ENCODE assay signal across 28 cellular contexts in genomic region chr3:29319798-29320197, GRCh38. TPM values are rescaled to one million over a fixed set of nuclear protein-coding genes. Genes with fewer than 3 reads are reported as not detected.
A peak's percentile ranks its signal among the peaks of the same experiment; 100 is the strongest.
DNase-seq lines count a peak whose midpoint lies in the region; ATAC-seq, FAIRE-seq and TF ChIP-seq lines count a peak whose summit lies in the region.
"Had no signal": no experiment of that assay in that cellular context is flagged by ENCODE, and none has a peak within 500 bp of the region (broad histone marks: within the 10 kb centered on the region; RNA-seq: fewer than 3 reads in every experiment).

No MANE protein-coding gene starts in this region.

- 22 to 39% (median 31%) methylated on average over 2 of the region's 2 CpGs for WGBS in heart left ventricle, 4 donors
- 21% methylated on average over 2 of the region's 2 CpGs for WGBS in prostate gland

- peak overlapping the region in 8 of 12 donors; percentile 7 to 63 (median 32) for H3K27ac ChIP-seq in heart left ventricle
- H3K27ac ChIP-seq in prostate gland = peak overlapping the region; percentile 34 to 50
- H3K27ac ChIP-seq: A549, hepatocyte, skin epidermis had no signal

- TF ChIP-seq POLR2A in heart left ventricle (IDR thresholded peaks at IDR 0.05) (no peak), prostate gland (IDR thresholded peaks at IDR 0.05) (no peak)

- H3K4me1 ChIP-seq in heart left ventricle (peaks cover 4 to 81% (median 49%) of the 10 kb centered on the region in 12 donors), prostate gland (replicated peaks) (no peaks in the 10 kb centered on the region)
- H3K4me1 ChIP-seq: Caco-2 had no signal

- POLR2A ChIA-PET in GM10248 (lab: Yijun Ruan, JAX) = no interaction called here

- intact Hi-C loops in heart left ventricle (cut with DNase I) (loop anchor here in 3 of 10 donors (5.0 kb wide), 2 partner anchors 32 to 37 kb away; partner anchors contain the start of gene RBMS3 (in 1 of the 3)), left ventricle myocardium superior (cut with micrococcal nuclease) (no loop called here), prostate gland (cut with DNase I) (loop anchor here (5.0 kb wide), 1 partner anchor 37 kb away; the partner anchor contains the start of gene RBMS3)

- FAIRE-seq in bronchial epithelial cell (lab: Jason Lieb, UNC) (no peak), urothelium cell line (lab: Jason Lieb, UNC) (no peak)
- FAIRE-seq: A549, colon, H54 had no signal

- TF ChIP-seq CTCF in heart left ventricle (IDR thresholded peaks at IDR 0.05) = no peak
- no peak for TF ChIP-seq CTCF in bronchial epithelial cell (IDR thresholded peaks at IDR 0.05; ENCODE audit: insufficient read depth, low read length, severe bottlenecking)
- no peak for TF ChIP-seq CTCF in prostate gland (IDR thresholded peaks at IDR 0.05)
- no peak for TF ChIP-seq CTCF in GM10248 (IDR thresholded peaks at IDR 0.05; ENCODE audit: control extremely low read depth, extremely low read depth, low read depth, missing control alignments)

- H3K9me3 ChIP-seq in heart left ventricle = no peaks in the 10 kb centered on the region
- H3K9me3 ChIP-seq in prostate gland = no peaks in the 10 kb centered on the region
- H3K9me3 ChIP-seq: A549, Caco-2, mucosa of descending colon, testis had no signal

- ATAC-seq in heart left ventricle (no peak), left ventricle myocardium superior (no peak), HG03354 (IDR thresholded peaks at IDR 0.05; ENCODE audit: poor library complexity, severe bottlenecking, unreplicated experiment) (no peak)
- ATAC-seq: A549, mucosa of descending colon, WTC11 had no signal

- CTCF ChIA-PET in GM10248 (lab: Yijun Ruan, JAX) = interaction anchor here (1.2 to 2.9 kb wide), 4 partner anchors 8 to 26 kb away, joined by 3 to 6 read pairs (median 3); no protein-coding TSS in a partner anchor

- H3K36me3 ChIP-seq in heart left ventricle (no peaks in the 10 kb centered on the region), bronchial epithelial cell (ENCODE audit: control insufficient read depth, insufficient read depth, low read length) (no peaks in the 10 kb centered on the region), prostate gland (no peaks in the 10 kb centered on the region)

- peak overlapping the region in 3 of 12 donors; percentile 7 to 32 (median 8) for H3K4me3 ChIP-seq in heart left ventricle
- H3K4me3 ChIP-seq in bronchial epithelial cell (ENCODE audit: low read depth, low read length) = no peak overlapping the region
- no peak overlapping the region for H3K4me3 ChIP-seq in prostate gland
- H3K4me3 ChIP-seq: A549, hepatocyte, mucosa of descending colon, skin epidermis, testis had no signal

- DNase-seq in heart left ventricle = no peak
- no peak for DNase-seq in left ventricle myocardium superior
- peak; percentile 32 for DNase-seq in bronchial epithelial cell (ENCODE audit: low read depth)
- DNase-seq in prostate gland (ENCODE audit: low spot score) = no peak
- no peak for DNase-seq in urothelium cell line (ENCODE audit: low spot score)
- DNase-seq in GM10248 (ENCODE audit: extremely low spot score) = no peak
- no peak for DNase-seq in DMS 273 (lab: John Stamatoyannopoulos, UW; ENCODE audit: unreplicated experiment)
- DNase-seq: activated CD4-positive, alpha-beta T cell treated with anti-CD3 and anti-CD28 coated beads, Interleukin-2, amount 50 U/mL, for 4 hours; activated CD8-positive, alpha-beta memory T cell treated with anti-CD3 and anti-CD28 coated beads, Interleukin-2, amount 50 U/mL, for 48 hours; activated naive CD8-positive, alpha-beta T cell treated with anti-CD3 and anti-CD28 coated beads for 36 hours; Caco-2; immature natural killer cell; IMR-90; mucosa of descending colon; NCI-H1417 treated with DMSO at 0.1 percent for 48 hours; NCI-H2107; NCI-H524 treated with DMSO at 0.1 percent for 48 hours; posterior cingulate gyrus; stimulated activated CD4-positive, alpha-beta T cell treated with anti-CD3 and anti-CD28 coated beads, Interleukin-1b, Interleukin-23, amount 100 ng/mL, for 48 hours; T1000; testis had no signal

- no peaks in the 10 kb centered on the region for H3K27me3 ChIP-seq in heart left ventricle
- no peaks in the 10 kb centered on the region for H3K27me3 ChIP-seq in bronchial epithelial cell (ENCODE audit: control insufficient read depth, insufficient read depth, low read length)
- no peaks in the 10 kb centered on the region for H3K27me3 ChIP-seq in prostate gland (replicated peaks; ENCODE audit: insufficient read depth)
- H3K27me3 ChIP-seq: hepatocyte, testis had no signal

RNA-seq across cellular contexts. Expression of gene RBMS3, which starts 38.9 kb away (rescaled TPM):
- total RNA-seq in heart left ventricle = 10 to 100 TPM; 19.0 to 35.6 (median 27.3) TPM
- 1 to 10 TPM; 4.8 to 5.3 TPM for polyA plus RNA-seq in heart left ventricle
- 20.7 TPM for total RNA-seq in left ventricle myocardium superior
- 3.4 and 5.9 TPM in 2 replicates for total RNA-seq in bronchial epithelial cell
- total RNA-seq in prostate gland = 10 to 100 TPM; 31.7 to 45.1 TPM
- polyA plus RNA-seq: immature natural killer cell had no signal
